ENCODE assay signal across 8 cellular contexts in genomic region chr4:8594097-8595038, GRCh38. TPM values are rescaled to one million over a fixed set of nuclear protein-coding genes. Genes with fewer than 3 reads are reported as not detected.
DNase-seq lines count a peak whose midpoint lies in the region; ATAC-seq and TF ChIP-seq lines count a peak whose summit lies in the region.

No MANE protein-coding gene starts in this region.

- no peak overlapping the region for H3K27ac Mint-ChIP-seq in activated CD4-positive, alpha-beta memory T cell treated with anti-CD3 and anti-CD28 coated beads for 36 hours

- H3K36me3 ChIP-seq in GM06990 (ENCODE audit: control insufficient read depth, insufficient read depth, low read length): no peaks in the 10 kb centered on the region

- TF ChIP-seq CTCF in AG09319 (IDR thresholded peaks at IDR 0.05; ENCODE audit: low read depth, low read length): peak; percentile 77
- TF ChIP-seq CTCF in GM06990 (IDR thresholded peaks at IDR 0.05; ENCODE audit: insufficient read depth, low read length, poor library complexity, severe bottlenecking): peak; percentile 55
- peak; percentile 74 for TF ChIP-seq CTCF in NB4 (IDR thresholded peaks at IDR 0.05; ENCODE audit: low read depth, low read length)

- H3K27me3 ChIP-seq in GM06990 (replicated peaks; ENCODE audit: control insufficient read depth, insufficient read depth, low read length): peaks cover 7% of the 10 kb centered on the region

- no peaks in the 10 kb centered on the region for H3K4me1 Mint-ChIP-seq in activated CD4-positive, alpha-beta memory T cell treated with anti-CD3 and anti-CD28 coated beads for 36 hours (ENCODE audit: low read depth)

- no peaks in the 10 kb centered on the region for H3K9me3 Mint-ChIP-seq in activated CD4-positive, alpha-beta memory T cell treated with anti-CD3 and anti-CD28 coated beads for 36 hours

- peaks cover 24% of the 10 kb centered on the region for H3K27me3 Mint-ChIP-seq in activated CD4-positive, alpha-beta memory T cell treated with anti-CD3 and anti-CD28 coated beads for 36 hours

- POLR2A ChIA-PET in activated CD4-positive, alpha-beta memory T cell treated with anti-CD3 and anti-CD28 coated beads for 36 hours (lab: Charles Lee): no interaction called here

- no peaks in the 10 kb centered on the region for H3K36me3 Mint-ChIP-seq in activated CD4-positive, alpha-beta memory T cell treated with anti-CD3 and anti-CD28 coated beads for 36 hours

- peak; percentile 67 to 75 for ATAC-seq in left cardiac atrium

- CTCF ChIA-PET in activated CD4-positive, alpha-beta memory T cell treated with anti-CD3 and anti-CD28 coated beads for 36 hours (lab: Charles Lee): interaction anchor here (0.6 kb wide), 1 partner anchor 23 kb away, joined by 5 read pairs; no protein-coding TSS in a partner anchor

- TF ChIP-seq POLR2A in NB4 (IDR thresholded peaks at IDR 0.05; ENCODE audit: extremely low read depth, insufficient read length): no peak

- H3K4me3 Mint-ChIP-seq in activated CD4-positive, alpha-beta memory T cell treated with anti-CD3 and anti-CD28 coated beads for 36 hours: no peak overlapping the region

- DNase-seq in AG09319 (ENCODE audit: extremely low read depth, low read depth) (peak; percentile 47), GM06990 (ENCODE audit: extremely low read depth, insufficient read length) (no peak), NB4 (ENCODE audit: low read depth) (peak; percentile 76), left cardiac atrium (peak; percentile 43), retina (peak; percentile 80), GOT3 (lab: John Stamatoyannopoulos, UW) (no peak)
- peak; percentile 31 for DNase-seq in activated CD4-positive, alpha-beta memory T cell treated with anti-CD3 and anti-CD28 coated beads for 36 hours
- no peak for DNase-seq in stimulated activated CD4-positive, alpha-beta T cell treated with anti-CD3 and anti-CD28 coated beads, Interleukin-4, amount 100 ng/mL, for 24 hours

- H3K4me3 ChIP-seq in GM06990 (replicated peaks; ENCODE audit: low read depth, low read length) (no peak overlapping the region), NB4 (ENCODE audit: low read depth, low read length) (no peak overlapping the region)

- intact Hi-C loops in activated CD4-positive, alpha-beta memory T cell treated with anti-CD3 and anti-CD28 coated beads for 36 hours (cut with micrococcal nuclease): loop anchor here (1.0 to 5.0 kb wide), 2 partner anchors 126 to 352 kb away; no protein-coding TSS in a partner anchor
- intact Hi-C loops in left cardiac atrium (cut with DNase I): loop anchor here (5.0 to 10.0 kb wide), 3 partner anchors 127 to 352 kb away; no protein-coding TSS in a partner anchor

RNA-seq across cellular contexts. Expression of gene CPZ, which starts 1.8 kb away (rescaled TPM):
- not detected for total RNA-seq in activated CD4-positive, alpha-beta memory T cell treated with anti-CD3 and anti-CD28 coated beads for 36 hours
- total RNA-seq in left cardiac atrium: 1 to 10 TPM; 1.8 to 2.2 TPM

RNA-seq across cellular contexts. Expression of gene GPR78, which starts 14.2 kb away (rescaled TPM):
- total RNA-seq in activated CD4-positive, alpha-beta memory T cell treated with anti-CD3 and anti-CD28 coated beads for 36 hours: not detected
- under 1 TPM in 1 of 2 donors, not detected in 1; 0.06 TPM for total RNA-seq in left cardiac atrium

Comparison
In these comparisons a context has a peak if more than half of its experiments do, and no peak if none do; other contexts are left out.
1. DNase-seq: peak in AG09319 (single experiment), NB4 (single experiment), activated CD4-positive, alpha-beta memory T cell treated with anti-CD3 and anti-CD28 coated beads for 36 hours (single experiment), left cardiac atrium (single experiment) and retina (single experiment); none in GM06990 (single experiment), GOT3 (single experiment) and stimulated activated CD4-positive, alpha-beta T cell treated with anti-CD3 and anti-CD28 coated beads, Interleukin-4, amount 100 ng/mL, for 24 hours (single experiment).
2. Peak in every context shown above with its lines, with median percentiles within 50 percentile points of each other: CTCF ChIP-seq.